ENCODE assay signal across 20 cellular contexts in the genomic region with DNA sequence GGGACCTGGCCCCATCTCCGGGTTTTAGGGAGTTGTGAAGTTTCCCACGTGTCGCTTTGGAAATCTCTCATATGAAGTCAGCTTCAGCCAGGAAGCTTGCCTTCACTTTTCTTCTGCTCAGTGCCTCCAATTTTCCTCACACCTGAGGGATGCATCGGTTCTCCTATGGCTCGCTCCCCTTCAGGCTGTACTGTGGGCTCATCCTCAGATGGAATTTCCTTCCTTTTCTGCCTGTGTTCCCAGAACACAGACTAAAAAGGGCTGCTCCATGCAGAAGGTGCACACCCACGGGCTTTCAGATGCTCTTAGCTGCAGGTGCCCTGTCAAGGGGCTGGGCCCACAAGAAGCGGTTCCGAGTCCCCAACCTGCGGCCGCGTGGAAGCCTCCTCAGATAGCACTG.
"Had no signal": no experiment of that assay in that cellular context is flagged by ENCODE, and none has a peak within 500 bp of the region (broad histone marks: within the 10 kb centered on the region; RNA-seq: fewer than 3 reads in every experiment).

No MANE protein-coding gene starts in this region.

- H3K36me3 Mint-ChIP-seq: naive thymus-derived CD8-positive, alpha-beta T cell; stimulated activated effector memory CD8-positive, alpha-beta T cell treated with anti-CD3 and anti-CD28 coated beads, Interleukin-12 subunit alpha, Interleukin-12 subunit beta, amount 100 ng/mL, for 72 hours had no signal

- H3K9me3 Mint-ChIP-seq: endodermal cell; nephron progenitor cell; stimulated activated effector memory CD8-positive, alpha-beta T cell treated with anti-CD3 and anti-CD28 coated beads, Interleukin-12 subunit alpha, Interleukin-12 subunit beta, amount 100 ng/mL, for 72 hours had no signal

- DNase-seq: effector CD8-positive, alpha-beta T cell; gastrocnemius medialis; left lung; mesenchymal stem cell; naive thymus-derived CD8-positive, alpha-beta T cell; nephron progenitor cell; stimulated activated CD4-positive, alpha-beta T cell treated with anti-CD3 and anti-CD28 coated beads, Interleukin-2, amount 100 ng/mL, for 24 hours; stimulated activated CD4-positive, alpha-beta T cell treated with anti-CD3 and anti-CD28 coated beads, Interleukin-4, amount 100 ng/mL, for 24 hours; stimulated activated naive CD4-positive, alpha-beta T cell treated with Interleukin-2 at 50 U/mL for 16 hours; stomach; transverse colon; upper lobe of right lung; uterus had no signal

- ATAC-seq: esophagus mucosa; gastrocnemius medialis; left lung; naive thymus-derived CD8-positive, alpha-beta T cell; stimulated activated effector memory CD8-positive, alpha-beta T cell treated with anti-CD3 and anti-CD28 coated beads, Interleukin-12 subunit alpha, Interleukin-12 subunit beta, amount 100 ng/mL, for 72 hours; upper lobe of right lung had no signal

- H3K27ac ChIP-seq: epithelial cell of prostate, gastrocnemius medialis, left lung, neutrophil, prostate gland, right atrium auricular region, stomach, transverse colon, upper lobe of right lung, uterus had no signal

- H3K9me3 ChIP-seq: gastrocnemius medialis, left lung, neutrophil, prostate gland, right atrium auricular region, stomach, transverse colon, upper lobe of right lung, uterus had no signal

- H3K27me3 ChIP-seq: right atrium auricular region had no signal

- H3K4me1 ChIP-seq: gastrocnemius medialis, left lung, prostate gland, right atrium auricular region, transverse colon, upper lobe of right lung, uterus had no signal

- H3K36me3 ChIP-seq: gastrocnemius medialis, left lung, neutrophil, prostate gland, right atrium auricular region, stomach, transverse colon, upper lobe of right lung, uterus had no signal

- H3K27ac Mint-ChIP-seq: endodermal cell; naive thymus-derived CD8-positive, alpha-beta T cell; nephron progenitor cell; stimulated activated effector memory CD8-positive, alpha-beta T cell treated with anti-CD3 and anti-CD28 coated beads, Interleukin-12 subunit alpha, Interleukin-12 subunit beta, amount 100 ng/mL, for 72 hours had no signal

- H3K4me3 Mint-ChIP-seq: endodermal cell; naive thymus-derived CD8-positive, alpha-beta T cell; nephron progenitor cell; stimulated activated effector memory CD8-positive, alpha-beta T cell treated with anti-CD3 and anti-CD28 coated beads, Interleukin-12 subunit alpha, Interleukin-12 subunit beta, amount 100 ng/mL, for 72 hours had no signal

- H3K4me1 Mint-ChIP-seq: naive thymus-derived CD8-positive, alpha-beta T cell; stimulated activated effector memory CD8-positive, alpha-beta T cell treated with anti-CD3 and anti-CD28 coated beads, Interleukin-12 subunit alpha, Interleukin-12 subunit beta, amount 100 ng/mL, for 72 hours had no signal

- H3K4me3 ChIP-seq: gastrocnemius medialis, left lung, prostate gland, right atrium auricular region, stomach, transverse colon, upper lobe of right lung, uterus had no signal
